Comparison of ENCODE assay signal across 1 cellular context in the genomic region with DNA sequence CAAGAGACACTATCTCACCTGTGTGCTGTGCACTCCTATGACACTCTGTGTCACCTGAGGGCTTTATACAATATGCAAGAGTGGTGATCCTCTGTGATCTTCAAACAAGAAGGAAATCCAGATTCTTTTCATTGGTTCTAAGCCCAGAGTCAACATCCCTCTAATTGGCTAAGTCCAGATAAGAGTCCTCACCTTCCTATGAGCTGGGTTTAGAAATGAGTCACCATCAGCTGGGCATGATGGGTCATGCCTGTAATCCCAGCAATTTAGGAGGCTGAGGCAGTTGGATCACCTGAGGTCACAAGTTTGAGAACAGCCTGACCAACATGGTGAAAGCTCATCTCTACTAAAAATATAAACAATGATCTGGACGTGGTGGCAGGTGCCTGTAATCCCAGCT.
TF ChIP-seq lines count a peak whose summit lies in the region.

No MANE protein-coding gene starts in this region.

TF ChIP-seq in HepG2, 621 proteins besides CTCF, POLR2A, EP300 and RAD21 (continued from another document):
- TF ChIP-seq, protein P1, sequence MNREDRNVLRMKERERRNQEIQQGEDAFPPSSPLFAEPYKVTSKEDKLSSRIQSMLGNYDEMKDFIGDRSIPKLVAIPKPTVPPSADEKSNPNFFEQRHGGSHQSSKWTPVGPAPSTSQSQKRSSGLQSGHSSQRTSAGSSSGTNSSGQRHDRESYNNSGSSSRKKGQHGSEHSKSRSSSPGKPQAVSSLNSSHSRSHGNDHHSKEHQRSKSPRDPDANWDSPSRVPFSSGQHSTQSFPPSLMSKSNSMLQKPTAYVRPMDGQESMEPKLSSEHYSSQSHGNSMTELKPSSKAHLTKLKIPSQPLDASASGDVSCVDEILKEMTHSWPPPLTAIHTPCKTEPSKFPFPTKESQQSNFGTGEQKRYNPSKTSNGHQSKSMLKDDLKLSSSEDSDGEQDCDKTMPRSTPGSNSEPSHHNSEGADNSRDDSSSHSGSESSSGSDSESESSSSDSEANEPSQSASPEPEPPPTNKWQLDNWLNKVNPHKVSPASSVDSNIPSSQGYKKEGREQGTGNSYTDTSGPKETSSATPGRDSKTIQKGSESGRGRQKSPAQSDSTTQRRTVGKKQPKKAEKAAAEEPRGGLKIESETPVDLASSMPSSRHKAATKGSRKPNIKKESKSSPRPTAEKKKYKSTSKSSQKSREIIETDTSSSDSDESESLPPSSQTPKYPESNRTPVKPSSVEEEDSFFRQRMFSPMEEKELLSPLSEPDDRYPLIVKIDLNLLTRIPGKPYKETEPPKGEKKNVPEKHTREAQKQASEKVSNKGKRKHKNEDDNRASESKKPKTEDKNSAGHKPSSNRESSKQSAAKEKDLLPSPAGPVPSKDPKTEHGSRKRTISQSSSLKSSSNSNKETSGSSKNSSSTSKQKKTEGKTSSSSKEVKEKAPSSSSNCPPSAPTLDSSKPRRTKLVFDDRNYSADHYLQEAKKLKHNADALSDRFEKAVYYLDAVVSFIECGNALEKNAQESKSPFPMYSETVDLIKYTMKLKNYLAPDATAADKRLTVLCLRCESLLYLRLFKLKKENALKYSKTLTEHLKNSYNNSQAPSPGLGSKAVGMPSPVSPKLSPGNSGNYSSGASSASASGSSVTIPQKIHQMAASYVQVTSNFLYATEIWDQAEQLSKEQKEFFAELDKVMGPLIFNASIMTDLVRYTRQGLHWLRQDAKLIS (CRISPR knock-in tag; IDR thresholded peaks at IDR 0.05), result no peak
- TF ChIP-seq ZNF12 (CRISPR knock-in tag; IDR thresholded peaks at IDR 0.05) (no peak), NFKBIZ (CRISPR knock-in tag; IDR thresholded peaks at IDR 0.05) (no peak)
- TF ChIP-seq, protein P2, sequence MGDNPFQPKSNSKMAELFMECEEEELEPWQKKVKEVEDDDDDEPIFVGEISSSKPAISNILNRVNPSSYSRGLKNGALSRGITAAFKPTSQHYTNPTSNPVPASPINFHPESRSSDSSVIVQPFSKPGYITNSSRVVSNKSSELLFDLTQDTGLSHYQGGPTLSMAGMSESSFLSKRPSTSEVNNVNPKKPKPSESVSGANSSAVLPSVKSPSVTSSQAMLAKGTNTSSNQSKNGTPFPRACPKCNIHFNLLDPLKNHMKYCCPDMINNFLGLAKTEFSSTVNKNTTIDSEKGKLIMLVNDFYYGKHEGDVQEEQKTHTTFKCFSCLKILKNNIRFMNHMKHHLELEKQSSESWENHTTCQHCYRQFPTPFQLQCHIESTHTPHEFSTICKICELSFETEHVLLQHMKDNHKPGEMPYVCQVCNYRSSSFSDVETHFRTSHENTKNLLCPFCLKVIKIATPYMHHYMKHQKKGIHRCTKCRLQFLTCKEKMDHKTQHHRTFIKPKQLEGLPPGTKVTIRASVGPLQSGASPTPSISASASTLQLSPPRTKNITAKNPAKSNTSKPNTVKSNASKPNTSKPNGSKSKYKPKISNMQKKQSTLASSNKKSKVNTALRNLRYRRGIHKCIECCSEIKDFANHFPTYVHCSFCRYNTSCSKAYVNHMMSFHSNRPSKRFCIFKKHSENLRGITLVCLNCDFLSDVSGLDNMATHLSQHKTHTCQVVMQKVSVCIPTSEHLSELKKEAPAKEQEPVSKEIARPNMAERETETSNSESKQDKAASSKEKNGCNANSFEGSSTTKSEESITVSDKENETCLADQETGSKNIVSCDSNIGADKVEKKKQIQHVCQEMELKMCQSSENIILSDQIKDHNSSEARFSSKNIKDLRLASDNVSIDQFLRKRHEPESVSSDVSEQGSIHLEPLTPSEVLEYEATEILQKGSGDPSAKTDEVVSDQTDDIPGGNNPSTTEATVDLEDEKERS (CRISPR knock-in tag; IDR thresholded peaks at IDR 0.05), result no peak
- TF ChIP-seq, protein P3, sequence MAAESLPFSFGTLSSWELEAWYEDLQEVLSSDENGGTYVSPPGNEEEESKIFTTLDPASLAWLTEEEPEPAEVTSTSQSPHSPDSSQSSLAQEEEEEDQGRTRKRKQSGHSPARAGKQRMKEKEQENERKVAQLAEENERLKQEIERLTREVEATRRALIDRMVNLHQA (CRISPR knock-in tag; IDR thresholded peaks at IDR 0.05), result no peak
